In the genomic region with DNA sequence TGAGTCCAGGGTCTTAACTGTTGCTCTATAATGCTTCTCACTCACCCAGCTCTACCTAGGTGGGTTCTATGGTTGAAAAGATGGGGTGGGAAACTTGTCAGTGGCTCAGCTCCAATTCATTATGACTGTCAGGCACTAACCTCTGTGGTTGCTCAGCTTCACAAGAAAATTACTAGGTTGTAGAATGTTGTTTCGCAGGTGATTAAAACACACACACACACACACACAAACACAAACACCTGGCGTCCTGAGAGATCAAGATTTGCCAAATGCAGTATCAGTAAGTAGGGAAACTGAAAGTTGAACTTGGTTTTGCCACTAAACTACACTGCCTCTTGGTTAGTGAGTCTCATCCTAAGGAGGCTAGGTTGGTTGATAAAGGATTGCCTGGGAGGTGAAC, we compare ENCODE assay signal across 20 cellular contexts. TPM values are rescaled to one million over a fixed set of nuclear protein-coding genes. Genes with fewer than 3 reads are reported as not detected.
DNase-seq lines count a peak whose midpoint lies in the region; ATAC-seq, FAIRE-seq and TF ChIP-seq lines count a peak whose summit lies in the region.
"Had no signal": no experiment of that assay in that cellular context is flagged by ENCODE, and none has a peak within 500 bp of the region (broad histone marks: within the 10 kb centered on the region; RNA-seq: fewer than 3 reads in every experiment).

No MANE protein-coding gene starts in this region.

- H3K4me3 Mint-ChIP-seq in activated CD4-positive, alpha-beta T cell treated with anti-CD3 and anti-CD28 coated beads, Interleukin-2, amount 10 ng/mL, durations not matched to agents 24 days and 14 days: peak overlapping the region; percentile 58
- H3K4me3 Mint-ChIP-seq in brain: peak overlapping the region in 3 of 5 experiments; percentile 41 to 75 (median 60)
- H3K4me3 Mint-ChIP-seq: HFFc6 had no signal

- H3K9me3 ChIP-seq in OCI-LY3 (ENCODE audit: insufficient read depth, low read length): no peaks in the 10 kb centered on the region
- no peaks in the 10 kb centered on the region for H3K9me3 ChIP-seq in mucosa of descending colon
- H3K9me3 ChIP-seq: A549, Peyer's patch, right atrium auricular region, vagina had no signal

- DNase-seq in activated CD4-positive, alpha-beta T cell treated with anti-CD3 and anti-CD28 coated beads, Interleukin-2, amount 10 ng/mL, durations not matched to agents 24 days and 14 days: peak; percentile 62
- no peak for DNase-seq in activated CD4-positive, alpha-beta T cell treated with anti-CD3 and anti-CD28 coated beads, Interleukin-2, amount 50 U/mL, for 1 hour
- peak; percentile 25 for DNase-seq in GM12891 (ENCODE audit: insufficient read length, low spot score)
- no peak for DNase-seq in dermis blood vessel endothelial cell
- no peak for DNase-seq in mucosa of descending colon
- DNase-seq in epidermal melanocyte (ENCODE audit: insufficient read length, low spot score): no peak
- DNase-seq: central memory CD4-positive, alpha-beta T cell; effector CD8-positive, alpha-beta T cell; HFFc6; NCI-H2029; NCI-H524 treated with DMSO at 0.1 percent for 48 hours; Peyer's patch had no signal

- H3K79me2 ChIP-seq in OCI-LY3 (ENCODE audit: low read length): peaks cover 78% of the 10 kb centered on the region

- no peak overlapping the region for H2AFZ ChIP-seq in OCI-LY3 (ENCODE audit: low read depth, low read length)

- no peak for TF ChIP-seq POLR2A in GM12891 (IDR thresholded peaks at IDR 0.05; ENCODE audit: low read depth, low read length)

- ATAC-seq in mucosa of descending colon: no peak
- ATAC-seq: A549 had no signal

- H3K27me3 Mint-ChIP-seq in activated CD4-positive, alpha-beta T cell treated with anti-CD3 and anti-CD28 coated beads, Interleukin-2, amount 10 ng/mL, durations not matched to agents 24 days and 14 days: no peaks in the 10 kb centered on the region
- H3K27me3 Mint-ChIP-seq in brain: peaks cover 8% of the 10 kb centered on the region

- H3K36me3 ChIP-seq in OCI-LY3 (replicated peaks; ENCODE audit: low read depth, low read length): peaks cover 9% of the 10 kb centered on the region
- no peaks in the 10 kb centered on the region for H3K36me3 ChIP-seq in mucosa of descending colon (ENCODE audit: low read depth)
- H3K36me3 ChIP-seq: right atrium auricular region had no signal

- peak overlapping the region; percentile 67 for H3K4me2 ChIP-seq in OCI-LY3 (ENCODE audit: low read length)

- FAIRE-seq in GM12891 (lab: Jason Lieb, UNC): no peak
- FAIRE-seq: A549, GM12892, islet of Langerhans had no signal

- peaks cover 4% of the 10 kb centered on the region; the same call in 1 of the 2 replicates for H4K20me1 ChIP-seq in OCI-LY3 (ENCODE audit: insufficient read depth, low read length)

- H3K9ac ChIP-seq in OCI-LY3 (ENCODE audit: low read length): no peak overlapping the region

- peaks cover 19% of the 10 kb centered on the region for H3K36me3 Mint-ChIP-seq in activated CD4-positive, alpha-beta T cell treated with anti-CD3 and anti-CD28 coated beads, Interleukin-2, amount 10 ng/mL, durations not matched to agents 24 days and 14 days (ENCODE audit: low read depth)
- peaks cover 9% of the 10 kb centered on the region for H3K36me3 Mint-ChIP-seq in brain

- no peaks in the 10 kb centered on the region for H3K27me3 ChIP-seq in OCI-LY3 (ENCODE audit: low read depth, low read length)
- H3K27me3 ChIP-seq: Peyer's patch, right atrium auricular region, vagina had no signal

- H3K4me1 Mint-ChIP-seq in activated CD4-positive, alpha-beta T cell treated with anti-CD3 and anti-CD28 coated beads, Interleukin-2, amount 10 ng/mL, durations not matched to agents 24 days and 14 days: peaks cover 34% of the 10 kb centered on the region
- H3K4me1 Mint-ChIP-seq in brain: peaks cover 29% of the 10 kb centered on the region

- peaks cover 26% of the 10 kb centered on the region for H3K4me1 ChIP-seq in OCI-LY3 (ENCODE audit: low read length)
- H3K4me1 ChIP-seq in mucosa of descending colon (ENCODE audit: low read depth): peaks cover 8% of the 10 kb centered on the region

- intact Hi-C loops in activated CD4-positive, alpha-beta T cell treated with anti-CD3 and anti-CD28 coated beads, Interleukin-2, amount 10 ng/mL, durations not matched to agents 24 days and 14 days (cut with micrococcal nuclease): loop anchor here (10.0 kb wide), 2 partner anchors 645 to 715 kb away; no protein-coding TSS in a partner anchor
- intact Hi-C loops in mucosa of descending colon (cut with DNase I, micrococcal nuclease): no loop called here

- TF ChIP-seq CTCF in OCI-LY3 (IDR thresholded peaks at IDR 0.05; ENCODE audit: low read depth, low read length) (no peak), brain (conservative IDR thresholded peaks at IDR 0.05) (no peak), mucosa of descending colon (IDR thresholded peaks at IDR 0.05) (no peak)

- peak overlapping the region; percentile 43 for H3K27ac Mint-ChIP-seq in activated CD4-positive, alpha-beta T cell treated with anti-CD3 and anti-CD28 coated beads, Interleukin-2, amount 10 ng/mL, durations not matched to agents 24 days and 14 days
- peak overlapping the region in 1 of 5 experiments; percentile 35 for H3K27ac Mint-ChIP-seq in brain
- H3K27ac Mint-ChIP-seq: HFFc6 had no signal

- H3K4me3 ChIP-seq in OCI-LY3 (ENCODE audit: low read length): no peak overlapping the region
- no peak overlapping the region for H3K4me3 ChIP-seq in mucosa of descending colon
- H3K4me3 ChIP-seq: A549, Peyer's patch, right atrium auricular region, vagina had no signal

- H3K27ac ChIP-seq in OCI-LY3 (ENCODE audit: low read length): no peak overlapping the region
- H3K27ac ChIP-seq: A549, Peyer's patch, right atrium auricular region, vagina, VCaP had no signal

- H3K9me3 Mint-ChIP-seq in activated CD4-positive, alpha-beta T cell treated with anti-CD3 and anti-CD28 coated beads, Interleukin-2, amount 10 ng/mL, durations not matched to agents 24 days and 14 days: peaks cover 5% of the 10 kb centered on the region
- no peaks in the 10 kb centered on the region for H3K9me3 Mint-ChIP-seq in brain
- H3K9me3 Mint-ChIP-seq: HFFc6 had no signal

TF ChIP-seq in GM12891, 5 proteins besides CTCF, POLR2A, EP300 and RAD21:
- TF ChIP-seq PAX5 (IDR thresholded peaks at IDR 0.05; ENCODE audit: insufficient read depth, low read length, severe bottlenecking) (no peak), TAF1 (IDR thresholded peaks at IDR 0.05; ENCODE audit: low read depth, low read length) (no peak), POU2F2 (IDR thresholded peaks at IDR 0.05; ENCODE audit: low read depth, low read length) (no peak), POLR2AphosphoS5 (IDR thresholded peaks at IDR 0.05; ENCODE audit: low read depth, low read length) (no peak), SPI1 (IDR thresholded peaks at IDR 0.05; ENCODE audit: low read depth, low read length) (no peak)

RNA-seq across cellular contexts. Expression of gene MCCC2, which starts 2.8 kb away (rescaled TPM):
- total RNA-seq in activated CD4-positive, alpha-beta T cell treated with anti-CD3 and anti-CD28 coated beads, Interleukin-2, amount 10 ng/mL, durations not matched to agents 24 days and 14 days: 58.7 and 58.9 TPM in 2 replicates
- polyA plus RNA-seq in GM12891 (2012; ENCODE audit: low read depth, missing spikeins): 49.1 TPM
- 19.3 TPM for polyA plus RNA-seq in brain (ENCODE audit: insufficient read depth, low read depth, low replicate concordance)
- total RNA-seq in dermis blood vessel endothelial cell: 29.3 and 41.2 TPM in 2 replicates
- 10 to 100 TPM; 32.3 to 63.8 (median 54.0) TPM for total RNA-seq in mucosa of descending colon

Comparison
In these comparisons a context has a peak if more than half of its experiments do, and no peak if none do; other contexts are left out.
1. DNase-seq: peak in activated CD4-positive, alpha-beta T cell treated with anti-CD3 and anti-CD28 coated beads, Interleukin-2, amount 10 ng/mL, durations not matched to agents 24 days and 14 days (single experiment) and GM12891 (single experiment); none in activated CD4-positive, alpha-beta T cell treated with anti-CD3 and anti-CD28 coated beads, Interleukin-2, amount 50 U/mL, for 1 hour (single experiment), dermis blood vessel endothelial cell (single experiment), mucosa of descending colon (0 of 3) and epidermal melanocyte (single experiment).